17 cellular contexts compared by ENCODE assay signal in genomic region chr17:1861391-1862010, GRCh38.
"Had no signal": no experiment of that assay in that cellular context is flagged by ENCODE, and none has a peak within 500 bp of the region (broad histone marks: within the 10 kb centered on the region; RNA-seq: fewer than 3 reads in every experiment).

No MANE protein-coding gene starts in this region.

- H3K9me3 ChIP-seq: adrenal gland, right lobe of liver, tibial nerve had no signal

- H3K4me3 ChIP-seq: adrenal gland, coronary artery, lung, right lobe of liver, tibial nerve had no signal

- H3K9me3 Mint-ChIP-seq: activated naive CD4-positive, alpha-beta T cell treated with anti-CD3 and anti-CD28 coated beads, Interleukin-2, amount 10 ng/mL, durations not matched to agents 7 days and 5 days; activated T-helper 17 cell treated with anti-CD3 and anti-CD28 coated beads, Interleukin-2, amount 50 U/mL, for 72 hours; naive B cell had no signal

- DNase-seq: activated CD4-positive, alpha-beta T cell treated with anti-CD3 and anti-CD28 coated beads, Interleukin-2, amount 50 U/mL, for 1 hour; activated CD4-positive, CD25-positive, alpha-beta regulatory T cell; activated CD8-positive, alpha-beta memory T cell treated with anti-CD3 and anti-CD28 coated beads for 24 hours; activated naive CD4-positive, alpha-beta T cell treated with anti-CD3 and anti-CD28 coated beads, Interleukin-2, amount 10 ng/mL, durations not matched to agents 7 days and 5 days; adrenal gland; central memory CD4-positive, alpha-beta T cell; foreskin melanocyte; left cardiac atrium; naive B cell; posterior cingulate gyrus; right lobe of liver; SIG-M5; stimulated activated CD4-positive, alpha-beta T cell treated with anti-CD3 and anti-CD28 coated beads, Interleukin-1b, Interleukin-23, amount 100 ng/mL, for 48 hours had no signal

- H3K27me3 ChIP-seq: adrenal gland, right lobe of liver, tibial nerve had no signal

- H3K27ac ChIP-seq: right lobe of liver had no signal

- H3K4me1 ChIP-seq: adrenal gland, right lobe of liver, tibial nerve had no signal

- H3K4me3 Mint-ChIP-seq: activated naive CD4-positive, alpha-beta T cell treated with anti-CD3 and anti-CD28 coated beads, Interleukin-2, amount 10 ng/mL, durations not matched to agents 7 days and 5 days; activated T-helper 17 cell treated with anti-CD3 and anti-CD28 coated beads, Interleukin-2, amount 50 U/mL, for 72 hours; naive B cell had no signal

- H3K4me1 Mint-ChIP-seq: naive B cell had no signal

- H3K27ac Mint-ChIP-seq: activated naive CD4-positive, alpha-beta T cell treated with anti-CD3 and anti-CD28 coated beads, Interleukin-2, amount 10 ng/mL, durations not matched to agents 7 days and 5 days; activated T-helper 17 cell treated with anti-CD3 and anti-CD28 coated beads, Interleukin-2, amount 50 U/mL, for 72 hours had no signal

- ATAC-seq: activated T-helper 17 cell treated with anti-CD3 and anti-CD28 coated beads, Interleukin-2, amount 50 U/mL, for 72 hours; right lobe of liver had no signal

- H3K27me3 Mint-ChIP-seq: activated naive CD4-positive, alpha-beta T cell treated with anti-CD3 and anti-CD28 coated beads, Interleukin-2, amount 10 ng/mL, durations not matched to agents 7 days and 5 days; activated T-helper 17 cell treated with anti-CD3 and anti-CD28 coated beads, Interleukin-2, amount 50 U/mL, for 72 hours; naive B cell had no signal
